ENCODE assay signal across 13 cellular contexts in the genomic region with DNA sequence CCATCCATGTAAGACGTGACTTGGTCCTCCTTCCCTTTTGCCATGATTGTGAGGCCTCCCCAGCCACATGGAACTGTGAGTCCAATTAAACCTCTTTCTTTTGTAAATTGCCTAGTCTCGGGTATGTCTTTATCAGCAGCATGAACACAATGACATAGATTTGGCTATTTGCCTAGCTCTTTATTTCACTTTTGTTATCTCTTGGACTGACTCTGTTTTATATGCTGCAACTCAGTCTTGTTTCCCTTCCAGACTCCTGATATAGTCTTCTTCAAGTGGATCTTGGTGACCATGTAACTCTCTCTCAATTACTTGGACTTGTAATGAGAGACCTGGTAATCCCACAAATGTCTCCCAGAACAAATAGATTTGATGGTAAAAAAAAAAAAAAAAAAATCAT.
DNase-seq lines count a peak whose midpoint lies in the region; TF ChIP-seq lines count a peak whose summit lies in the region.
"Had no signal": no experiment of that assay in that cellular context is flagged by ENCODE, and none has a peak within 500 bp of the region (broad histone marks: within the 10 kb centered on the region; RNA-seq: fewer than 3 reads in every experiment).

No MANE protein-coding gene starts in this region.

- TF ChIP-seq CTCF in Calu3 (IDR thresholded peaks at IDR 0.05; ENCODE audit: unreplicated experiment): no peak
- no peak for TF ChIP-seq CTCF in fibroblast of the aortic adventitia (IDR thresholded peaks at IDR 0.05; ENCODE audit: insufficient read depth, low read length)

- peak overlapping the region; percentile 7 for H3K27ac Mint-ChIP-seq in Calu3 (ENCODE audit: unreplicated experiment)
- H3K27ac Mint-ChIP-seq: B cell; CD4-positive, alpha-beta memory T cell had no signal

- H3K4me3 ChIP-seq in adipocyte (ENCODE audit: low read length) (no peak overlapping the region), fibroblast of the aortic adventitia (ENCODE audit: low read depth, low read length) (no peak overlapping the region)

- H3K9me3 Mint-ChIP-seq in Calu3 (ENCODE audit: low read depth, unreplicated experiment): no peaks in the 10 kb centered on the region

- H3K36me3 Mint-ChIP-seq in Calu3 (ENCODE audit: insufficient read depth, unreplicated experiment): no peaks in the 10 kb centered on the region
- H3K36me3 Mint-ChIP-seq: CD4-positive, alpha-beta memory T cell had no signal

- no peaks in the 10 kb centered on the region for H3K36me3 ChIP-seq in adipocyte (ENCODE audit: control insufficient read depth, insufficient read depth, low read length, severe bottlenecking)

- H3K4me3 Mint-ChIP-seq in Calu3 (ENCODE audit: low read depth, unreplicated experiment): no peak overlapping the region
- H3K4me3 Mint-ChIP-seq: B cell had no signal

- CTCF ChIA-PET in Calu3 (lab: Charles Lee): interaction anchor here (0.7 kb wide), 1 partner anchor 217 kb away, joined by 10 read pairs; no protein-coding TSS in a partner anchor

- no TSS peak for BruUV-seq in Calu3 (replicated peaks; lab: Mats Ljungman, UMichigan)

- H3K4me1 ChIP-seq in adipocyte (ENCODE audit: control insufficient read depth, insufficient read depth, low read length): no peaks in the 10 kb centered on the region

- DNase-seq in Calu3 (no peak), EL (peak; percentile 6), adipocyte (ENCODE audit: low read depth) (peak; percentile 3), fibroblast of the aortic adventitia (ENCODE audit: low read depth) (peak; percentile 40), hypothalamus (lab: John Stamatoyannopoulos, UW) (no peak)
- no peak for DNase-seq in stimulated activated naive CD4-positive, alpha-beta T cell (lab: John Stamatoyannopoulos, UW)
- no peak for DNase-seq in stimulated activated CD4-positive, alpha-beta T cell treated with anti-CD3 and anti-CD28 coated beads, Interleukin-4, amount 100 ng/mL, for 24 hours
- DNase-seq: C1 segment of cervical spinal cord; CD4-positive, alpha-beta memory T cell; DMS153; DND-41; HCEC 1CT had no signal

- H3K9ac ChIP-seq in adipocyte (ENCODE audit: low read length): no peak overlapping the region

- H3K27me3 Mint-ChIP-seq in Calu3 (ENCODE audit: unreplicated experiment): no peaks in the 10 kb centered on the region
- H3K27me3 Mint-ChIP-seq: B cell; CD4-positive, alpha-beta memory T cell had no signal

- intact Hi-C loops in Calu3 (cut with micrococcal nuclease; ENCODE audit: unreplicated experiment): no loop called here

- no peaks in the 10 kb centered on the region for H3K27me3 ChIP-seq in adipocyte (replicated peaks; ENCODE audit: control insufficient read depth, insufficient read depth, low read length)

- peaks cover 30% of the 10 kb centered on the region for H3K4me1 Mint-ChIP-seq in Calu3 (ENCODE audit: low read depth, unreplicated experiment)
- H3K4me1 Mint-ChIP-seq: B cell; CD4-positive, alpha-beta memory T cell had no signal

- H3K9me3 ChIP-seq in adipocyte (ENCODE audit: control insufficient read depth, low read length): no peaks in the 10 kb centered on the region

Comparison
In these comparisons a context has a peak if more than half of its experiments do, and no peak if none do; other contexts are left out.
1. DNase-seq: peak in EL (single experiment), adipocyte (single experiment) and fibroblast of the aortic adventitia (single experiment); none in Calu3 (single experiment), stimulated activated naive CD4-positive, alpha-beta T cell (0 of 6), stimulated activated CD4-positive, alpha-beta T cell treated with anti-CD3 and anti-CD28 coated beads, Interleukin-4, amount 100 ng/mL, for 24 hours (single experiment) and hypothalamus (0 of 51).